In genomic region chr1:161131721-161132409, GRCh38 we compare ENCODE assay signal across 8 cellular contexts. TPM values are rescaled to one million over a fixed set of nuclear protein-coding genes. Genes with fewer than 3 reads are reported as not detected.
DNase-seq lines count a peak whose midpoint lies in the region; ATAC-seq and TF ChIP-seq lines count a peak whose summit lies in the region.

No MANE protein-coding gene starts in this region.

- H3K4me3 ChIP-seq in brain microvascular endothelial cell (ENCODE audit: low read depth, low read length): peak overlapping the region; percentile 92
- peak overlapping the region; percentile 74 to 85 for H3K4me3 ChIP-seq in tibial artery

- no peak for ATAC-seq in HG03457 (IDR thresholded peaks at IDR 0.05; ENCODE audit: unreplicated experiment)
- no peak for ATAC-seq in GM21529 (IDR thresholded peaks at IDR 0.05; ENCODE audit: unreplicated experiment)

- peaks cover 65% of the 10 kb centered on the region for H3K4me1 Mint-ChIP-seq in CD14-positive monocyte

- peaks cover 0 to 2% (median 0%) of the 10 kb centered on the region in 3 donors for H3K27me3 Mint-ChIP-seq in CD14-positive monocyte (ENCODE audit: low read depth in 3 of 3)

- H3K36me3 Mint-ChIP-seq in CD14-positive monocyte: peaks cover 26 to 32% of the 10 kb centered on the region in 2 donors

- H3K9me3 Mint-ChIP-seq in CD14-positive monocyte: no peaks in the 10 kb centered on the region

- in situ Hi-C loops in brain microvascular endothelial cell (cut with HindIII; ENCODE audit: low pct_ligation_motif_present, low sequenced_read_pairs): loop anchor here (25.0 kb wide), 1 partner anchor 95 kb away; the partner anchor contains the start of genes TSTD1 and USF1

- no peak overlapping the region for H3K4me3 Mint-ChIP-seq in CD14-positive monocyte

- H3K27me3 ChIP-seq in brain microvascular endothelial cell (replicated peaks) (no peaks in the 10 kb centered on the region), tibial artery (no peaks in the 10 kb centered on the region)

- TF ChIP-seq CTCF in CD14-positive monocyte (IDR thresholded peaks at IDR 0.05) (no peak), brain microvascular endothelial cell (IDR thresholded peaks at IDR 0.05; ENCODE audit: low read depth, low read length, missing control alignments) (no peak), tibial artery (IDR thresholded peaks at IDR 0.05) (no peak)

- no peaks in the 10 kb centered on the region for H3K9me3 ChIP-seq in tibial artery

- H3K36me3 ChIP-seq in brain microvascular endothelial cell (replicated peaks) (peaks cover 10% of the 10 kb centered on the region), tibial artery (peaks cover 13 to 30% (median 25%) of the 10 kb centered on the region in 3 donors)

- peaks cover 0 to 64% (median 40%) of the 10 kb centered on the region in 4 donors for H3K4me1 ChIP-seq in tibial artery

- H3K27ac ChIP-seq in brain microvascular endothelial cell (peak overlapping the region; percentile 94), tibial artery (peak overlapping the region; percentile 89 to 91)

- intact Hi-C loops in CD14-positive monocyte (cut with micrococcal nuclease) (loop anchor here (2.0 to 5.0 kb wide), 2 partner anchors 13 to 60 kb away; partner anchors contain the start of genes NIT1 (in 1 of the 2) and PFDN2 (in 1 of the 2)), tibial artery (cut with DNase I; ENCODE audit: low total_unique reads) (no loop called here)

- no peak for DNase-seq in CD14-positive monocyte (ENCODE audit: low spot score)
- peak; percentile 6 for DNase-seq in HT1080 (ENCODE audit: low read depth)
- no peak for DNase-seq in brain microvascular endothelial cell
- peak; percentile 9 for DNase-seq in kidney tubule cell (ENCODE audit: low spot score)
- DNase-seq in tibial artery: no peak
- no peak for DNase-seq in COR-L47 (lab: John Stamatoyannopoulos, UW)

- peak overlapping the region in 4 of 7 donors; percentile 84 to 96 (median 89) for H3K27ac Mint-ChIP-seq in CD14-positive monocyte

RNA-seq across cellular contexts. Expression of gene DEDD, which starts 0.6 kb away (rescaled TPM):
- 10 to 100 TPM; 40.9 to 42.2 TPM for polyA plus RNA-seq in CD14-positive monocyte
- total RNA-seq in HT1080 (2014; rRNA removed; shearing (Covaris generic)): 26.5 and 42.6 TPM in 2 replicates
- 37.0 and 47.4 TPM in 2 replicates for polyA plus RNA-seq in HT1080 (2015; cell fraction: cytosol; rRNA removed)
- 37.7 and 38.1 TPM in 2 replicates for polyA plus RNA-seq in HT1080 (2015; cell fraction: nucleus; rRNA removed)

RNA-seq across cellular contexts. Expression of gene NIT1, which starts 14.0 kb away (rescaled TPM):
- 10 to 100 TPM; 28.4 to 35.7 TPM for polyA plus RNA-seq in CD14-positive monocyte
- total RNA-seq in HT1080 (2014; rRNA removed; shearing (Covaris generic)): 27.4 and 35.1 TPM in 2 replicates
- 50.7 and 53.8 TPM in 2 replicates for polyA plus RNA-seq in HT1080 (2015; cell fraction: cytosol; rRNA removed)
- 100.0 and 122 TPM in 2 replicates for polyA plus RNA-seq in HT1080 (2015; cell fraction: nucleus; rRNA removed)

RNA-seq across cellular contexts. Expression of gene PFDN2, which starts 14.0 kb away (rescaled TPM):
- 10 to 100 TPM; 59.1 to 65.6 TPM for polyA plus RNA-seq in CD14-positive monocyte
- total RNA-seq in HT1080 (2014; rRNA removed; shearing (Covaris generic)): 124 and 137 TPM in 2 replicates
- polyA plus RNA-seq in HT1080 (2015; cell fraction: cytosol; rRNA removed): 357 and 390 TPM in 2 replicates
- 103 and 124 TPM in 2 replicates for polyA plus RNA-seq in HT1080 (2015; cell fraction: nucleus; rRNA removed)

RNA-seq across cellular contexts. Expression of gene UFC1, which starts 21.9 kb away (rescaled TPM):
- 100 to 1,000 TPM; 108 to 120 TPM for polyA plus RNA-seq in CD14-positive monocyte
- 68.1 and 68.2 TPM in 2 replicates for total RNA-seq in HT1080 (2014; rRNA removed; shearing (Covaris generic))
- 85.7 and 88.9 TPM in 2 replicates for polyA plus RNA-seq in HT1080 (2015; cell fraction: cytosol; rRNA removed)
- polyA plus RNA-seq in HT1080 (2015; cell fraction: nucleus; rRNA removed): 47.4 and 53.3 TPM in 2 replicates

RNA-seq across cellular contexts. Expression of gene USP21, which starts 27.4 kb away (rescaled TPM):
- 10 to 100 TPM; 11.0 to 11.3 TPM for polyA plus RNA-seq in CD14-positive monocyte
- total RNA-seq in HT1080 (2014; rRNA removed; shearing (Covaris generic)): 5.5 and 9.7 TPM in 2 replicates
- polyA plus RNA-seq in HT1080 (2015; cell fraction: cytosol; rRNA removed): 29.5 and 31.3 TPM in 2 replicates
- polyA plus RNA-seq in HT1080 (2015; cell fraction: nucleus; rRNA removed): 73.9 and 74.8 TPM in 2 replicates

Comparison
In these comparisons a context has a peak if more than half of its experiments do, and no peak if none do; other contexts are left out.
1. DNase-seq: peak in HT1080 (single experiment) and kidney tubule cell (single experiment); none in CD14-positive monocyte (single experiment), brain microvascular endothelial cell (single experiment), tibial artery (0 of 2) and COR-L47 (single experiment).